1 cellular context compared by ENCODE assay signal in genomic region chr10:17028843-17029580, GRCh38.
TF ChIP-seq lines count a peak whose summit lies in the region.

No MANE protein-coding gene starts in this region.

TF ChIP-seq in IMR-90, 13 proteins besides CTCF, POLR2A, EP300 and RAD21:
- TF ChIP-seq MAFK (IDR thresholded peaks at IDR 0.05; ENCODE audit: low read depth, low read length) (no peak), CHD1 (IDR thresholded peaks at IDR 0.05; ENCODE audit: low read depth, low read length) (no peak), CEBPB (IDR thresholded peaks at IDR 0.05; ENCODE audit: low read depth, low read length) (no peak), BHLHE40 (IDR thresholded peaks at IDR 0.05; ENCODE audit: low read depth, low read length) (no peak), ELK1 (IDR thresholded peaks at IDR 0.05; ENCODE audit: borderline replicate concordance, low read depth, low read length) (no peak), SMC3 (IDR thresholded peaks at IDR 0.05; ENCODE audit: low read depth, low read length) (no peak), NFE2L2 (IDR thresholded peaks at IDR 0.05; ENCODE audit: low read depth, low read length) (no peak), MAZ (IDR thresholded peaks at IDR 0.05; ENCODE audit: borderline replicate concordance, low read depth, low read length) (no peak), MXI1 (IDR thresholded peaks at IDR 0.05; ENCODE audit: borderline replicate concordance, low read depth, low read length) (no peak), FOS (IDR thresholded peaks at IDR 0.05; ENCODE audit: low read depth, low read length) (no peak), USF2 (IDR thresholded peaks at IDR 0.05; ENCODE audit: low read depth, low read length) (no peak)
